Comparison of ENCODE assay signal across 9 cellular contexts in genomic region chr1:205592443-205593003, GRCh38. TPM values are rescaled to one million over a fixed set of nuclear protein-coding genes. Genes with fewer than 3 reads are reported as not detected.
DNase-seq lines count a peak whose midpoint lies in the region; ATAC-seq and TF ChIP-seq lines count a peak whose summit lies in the region.
"Had no signal": no experiment of that assay in that cellular context is flagged by ENCODE, and none has a peak within 500 bp of the region (broad histone marks: within the 10 kb centered on the region; RNA-seq: fewer than 3 reads in every experiment).

No MANE protein-coding gene starts in this region.

- no peak for TF ChIP-seq POLR2A in stomach (IDR thresholded peaks at IDR 0.05)

- H3K36me3 Mint-ChIP-seq in activated CD4-positive, alpha-beta T cell treated with anti-CD3 and anti-CD28 coated beads, Interleukin-2, amount 10 ng/mL, durations not matched to agents 7 days and 5 days (ENCODE audit: low read depth), result peaks cover 18% of the 10 kb centered on the region
- peaks cover 8% of the 10 kb centered on the region for H3K36me3 Mint-ChIP-seq in activated B cell treated with CpG ODN at 0.5 μM for 24 hours (ENCODE audit: low read depth)

- TF ChIP-seq CTCF in activated B cell treated with CpG ODN at 0.5 μM for 24 hours (IDR thresholded peaks at IDR 0.05), result no peak
- no peak for TF ChIP-seq CTCF in stomach (IDR thresholded peaks at IDR 0.05)

- POLR2A ChIA-PET in activated CD4-positive, alpha-beta T cell treated with anti-CD3 and anti-CD28 coated beads, Interleukin-2, amount 10 ng/mL, durations not matched to agents 7 days and 5 days (lab: Charles Lee), result interaction anchor here (1.6 kb wide), 1 partner anchor 39 kb away, joined by 18 read pairs; the partner anchor contains the start of gene ELK4
- POLR2A ChIA-PET in activated B cell treated with CpG ODN at 0.5 μM for 24 hours (lab: Charles Lee), result interaction anchor here (0.6 to 7.0 kb wide), 8 partner anchors 37 to 363 kb away, joined by 3 to 119 read pairs (median 6); partner anchors contain the start of gene ELK4

- H3K27ac ChIP-seq in stomach, result peak overlapping the region in 3 of 5 donors; percentile 60 to 73 (median 68)
- H3K27ac ChIP-seq: PC-9 had no signal

- H3K4me1 ChIP-seq in iPS-15b (ENCODE audit: control insufficient read depth, insufficient read depth, low read length) (peaks cover 4% of the 10 kb centered on the region), stomach (peaks cover 12 to 47% (median 20%) of the 10 kb centered on the region in 4 donors)

- H3K36me3 ChIP-seq in iPS-15b (ENCODE audit: control insufficient read depth, insufficient read depth, low read length), result peaks cover 2% of the 10 kb centered on the region
- peaks cover 0 to 22% (median 6%) of the 10 kb centered on the region in 4 donors for H3K36me3 ChIP-seq in stomach

- CTCF ChIA-PET in activated CD4-positive, alpha-beta T cell treated with anti-CD3 and anti-CD28 coated beads, Interleukin-2, amount 10 ng/mL, durations not matched to agents 7 days and 5 days (lab: Charles Lee), result interaction anchor here (0.6 to 9.7 kb wide), 34 partner anchors 8 to 385 kb away, joined by 3 to 185 read pairs (median 5); partner anchors contain the start of genes ELK4 and RAB29
- CTCF ChIA-PET in activated B cell treated with CpG ODN at 0.5 μM for 24 hours (lab: Charles Lee), result interaction anchor here (0.7 to 10.5 kb wide), 16 partner anchors 9 to 385 kb away, joined by 3 to 298 read pairs (median 10); partner anchors contain the start of genes ELK4 and SLC45A3

- WGBS in stomach, 5 donors, result 73 to 82% (median 77%) methylated on average over 13 to 14 of the region's 14 CpGs

- no peaks in the 10 kb centered on the region for H3K9me3 Mint-ChIP-seq in activated CD4-positive, alpha-beta T cell treated with anti-CD3 and anti-CD28 coated beads, Interleukin-2, amount 10 ng/mL, durations not matched to agents 7 days and 5 days
- H3K9me3 Mint-ChIP-seq in activated B cell treated with CpG ODN at 0.5 μM for 24 hours, result no peaks in the 10 kb centered on the region

- H3K27me3 Mint-ChIP-seq in activated CD4-positive, alpha-beta T cell treated with anti-CD3 and anti-CD28 coated beads, Interleukin-2, amount 10 ng/mL, durations not matched to agents 7 days and 5 days, result no peaks in the 10 kb centered on the region
- no peaks in the 10 kb centered on the region for H3K27me3 Mint-ChIP-seq in activated B cell treated with CpG ODN at 0.5 μM for 24 hours

- DNase-seq in activated CD4-positive, alpha-beta T cell treated with anti-CD3 and anti-CD28 coated beads, Interleukin-2, amount 10 ng/mL, durations not matched to agents 7 days and 5 days, result no peak
- no peak for DNase-seq in activated CD4-positive, alpha-beta T cell treated with anti-CD3 and anti-CD28 coated beads, Interleukin-2, amount 50 U/mL, for 4 hours
- DNase-seq in activated B cell treated with CpG ODN at 0.5 μM for 24 hours, result no peak
- DNase-seq in stomach, result no peak
- DNase-seq in GOT3 (lab: John Stamatoyannopoulos, UW), result no peak
- no peak for DNase-seq in NCI-H774 (lab: John Stamatoyannopoulos, UW)
- DNase-seq in EL, result no peak

- H3K4me3 ChIP-seq in iPS-15b (ENCODE audit: low read depth, low read length) (peak overlapping the region; percentile 62), stomach (peak overlapping the region; percentile 33 to 48 (median 38))

- H3K9ac ChIP-seq in iPS-15b (ENCODE audit: low read depth, low read length), result peak overlapping the region; percentile 68

- H3K27me3 ChIP-seq in iPS-15b (ENCODE audit: control insufficient read depth, insufficient read depth, low read length) (peaks cover 4% of the 10 kb centered on the region), stomach (no peaks in the 10 kb centered on the region)

- no peak for ATAC-seq in activated B cell treated with CpG ODN at 0.5 μM for 24 hours (ENCODE audit: low read depth)

- peak overlapping the region; percentile 95 for H3K27ac Mint-ChIP-seq in activated CD4-positive, alpha-beta T cell treated with anti-CD3 and anti-CD28 coated beads, Interleukin-2, amount 10 ng/mL, durations not matched to agents 7 days and 5 days
- peak overlapping the region; percentile 50 for H3K27ac Mint-ChIP-seq in activated B cell treated with CpG ODN at 0.5 μM for 24 hours

- peak overlapping the region; percentile 65 for H3K4me3 Mint-ChIP-seq in activated CD4-positive, alpha-beta T cell treated with anti-CD3 and anti-CD28 coated beads, Interleukin-2, amount 10 ng/mL, durations not matched to agents 7 days and 5 days
- H3K4me3 Mint-ChIP-seq in activated B cell treated with CpG ODN at 0.5 μM for 24 hours, result peak overlapping the region; percentile 44

- TF ChIP-seq EP300 in stomach (IDR thresholded peaks at IDR 0.05), result no peak

- H3K4me1 Mint-ChIP-seq in activated CD4-positive, alpha-beta T cell treated with anti-CD3 and anti-CD28 coated beads, Interleukin-2, amount 10 ng/mL, durations not matched to agents 7 days and 5 days, result peaks cover 47% of the 10 kb centered on the region
- peaks cover 51% of the 10 kb centered on the region for H3K4me1 Mint-ChIP-seq in activated B cell treated with CpG ODN at 0.5 μM for 24 hours

- H3K9me3 ChIP-seq in iPS-15b (ENCODE audit: control insufficient read depth, insufficient read depth, low read length) (no peaks in the 10 kb centered on the region), stomach (no peaks in the 10 kb centered on the region)

- intact Hi-C loops in activated B cell treated with CpG ODN at 0.5 μM for 24 hours (cut with micrococcal nuclease), result loop anchor here (1.0 to 5.0 kb wide), 6 partner anchors 40 to 470 kb away; partner anchors contain the start of genes ELK4 and RBBP5
- intact Hi-C loops in stomach (cut with DNase I; ENCODE audit: low total_unique reads), result loop anchor here (2.0 to 5.0 kb wide), 2 partner anchors 40 to 65 kb away; partner anchors contain the start of gene ELK4

RNA-seq across cellular contexts. Expression of gene ELK4, which starts 39.3 kb away (rescaled TPM):
- 100 to 1,000 TPM in 1 of 2 experiments, 10 to 100 TPM in 1; 99.4 to 103 TPM for total RNA-seq in activated CD4-positive, alpha-beta T cell treated with anti-CD3 and anti-CD28 coated beads, Interleukin-2, amount 10 ng/mL, durations not matched to agents 7 days and 5 days
- 130 and 141 TPM in 2 replicates for total RNA-seq in activated B cell treated with CpG ODN at 0.5 μM for 24 hours
- 10 to 100 TPM in 4 of 5 donors, 1 to 10 TPM in 1; 8.0 to 38.7 (median 18.1) TPM for total RNA-seq in stomach
- polyA plus RNA-seq in stomach, result 1 to 10 TPM; 3.5 to 4.1 (median 4.0) TPM
